In genomic region chr15:41417418-41417811, GRCh38 we compare ENCODE assay signal across 1 cellular context.
TF ChIP-seq lines count a peak whose summit lies in the region.

No MANE protein-coding gene starts in this region.

TF ChIP-seq in HepG2, 621 proteins besides CTCF, POLR2A, EP300 and RAD21 (continued from another document and continues in another):
- TF ChIP-seq GMEB2 (CRISPR knock-in tag; IDR thresholded peaks at IDR 0.05; ENCODE audit: low read depth) = no peak
- TF ChIP-seq HNF1A (IDR thresholded peaks at IDR 0.05; ENCODE audit: low read depth) = no peak
- TF ChIP-seq HNF1A (CRISPR knock-in tag; IDR thresholded peaks at IDR 0.05; ENCODE audit: borderline replicate concordance) = no peak
- peak; percentile 34; the same call in 1 of the 2 replicates for TF ChIP-seq ZNF446 (CRISPR knock-in tag; IDR thresholded peaks at IDR 0.05)
- TF ChIP-seq TARDBP (CRISPR knock-in tag; IDR thresholded peaks at IDR 0.05) = no peak
- no peak for TF ChIP-seq RBM22 (optimal IDR thresholded peaks at IDR 0.05; ENCODE audit: low read length)
- no peak for TF ChIP-seq MLX (CRISPR knock-in tag; IDR thresholded peaks at IDR 0.05)
- TF ChIP-seq UBTF (CRISPR knock-in tag; IDR thresholded peaks at IDR 0.05) = peak; percentile 76
- TF ChIP-seq TFE3 (CRISPR knock-in tag; IDR thresholded peaks at IDR 0.05) = no peak
- TF ChIP-seq KLF15 (CRISPR knock-in tag; IDR thresholded peaks at IDR 0.05; ENCODE audit: borderline replicate concordance) = 0 out of 2 replicates have a peak, but pooled peaks have one; percentile 36
- no peak for TF ChIP-seq ZNF75D (CRISPR knock-in tag; IDR thresholded peaks at IDR 0.05; ENCODE audit: borderline replicate concordance)
- no peak for TF ChIP-seq TCF7 (IDR thresholded peaks at IDR 0.05; ENCODE audit: low read depth)
- TF ChIP-seq KMT2B (CRISPR knock-in tag; IDR thresholded peaks at IDR 0.05) = peak; percentile 33; the same call in 1 of the 2 replicates
- 0 out of 2 replicates have a peak, but pooled peaks have one; percentile 5 for TF ChIP-seq ZNF768 (CRISPR knock-in tag; IDR thresholded peaks at IDR 0.05)
- 0 out of 2 replicates have a peak, but pooled peaks have one; percentile 30 for TF ChIP-seq ZBTB7A (CRISPR knock-in tag; IDR thresholded peaks at IDR 0.05)
- no peak for TF ChIP-seq SAFB2 (CRISPR knock-in tag; IDR thresholded peaks at IDR 0.05; ENCODE audit: borderline replicate concordance, low read depth)
- no peak for TF ChIP-seq ZNF546 (CRISPR knock-in tag; conservative IDR thresholded peaks at IDR 0.05)
- peak; percentile 44 for TF ChIP-seq TAF15 (IDR thresholded peaks at IDR 0.05; ENCODE audit: low read depth, low read length, poor library complexity, severe bottlenecking)
- TF ChIP-seq TOPORS (CRISPR knock-in tag; IDR thresholded peaks at IDR 0.05) = no peak
- no peak for TF ChIP-seq BRF2 (CRISPR knock-in tag; IDR thresholded peaks at IDR 0.05)
- no peak; the same call in 1 of the 2 replicates for TF ChIP-seq HIVEP1 (CRISPR knock-in tag; IDR thresholded peaks at IDR 0.05)
- no peak for TF ChIP-seq RNF2 (conservative IDR thresholded peaks at IDR 0.05; ENCODE audit: low read depth)
- no peak for TF ChIP-seq NCOA1 (CRISPR knock-in tag; IDR thresholded peaks at IDR 0.05)
- peak; percentile 33; the same call in 1 of the 2 replicates for TF ChIP-seq E2F1 (CRISPR knock-in tag; IDR thresholded peaks at IDR 0.05)
- TF ChIP-seq NKX3-1 (CRISPR knock-in tag; IDR thresholded peaks at IDR 0.05) = 0 out of 2 replicates have a peak, but pooled peaks have one; percentile 39
- 0 out of 2 replicates have a peak, but pooled peaks have one; percentile 35 for TF ChIP-seq ZNF280B (CRISPR knock-in tag; IDR thresholded peaks at IDR 0.05; ENCODE audit: borderline replicate concordance)
- 0 out of 2 replicates have a peak, but pooled peaks have one; percentile 40 for TF ChIP-seq ZSCAN31 (CRISPR knock-in tag; IDR thresholded peaks at IDR 0.05; ENCODE audit: low read depth)
- no peak for TF ChIP-seq ZNF432 (CRISPR knock-in tag; IDR thresholded peaks at IDR 0.05; ENCODE audit: borderline replicate concordance)
- no peak for TF ChIP-seq NR0B2 (CRISPR knock-in tag; IDR thresholded peaks at IDR 0.05)
- TF ChIP-seq ARID5B (CRISPR knock-in tag; IDR thresholded peaks at IDR 0.05) = peak; percentile 24; the same call in 1 of the 2 replicates
- TF ChIP-seq ZNF562 (CRISPR knock-in tag; IDR thresholded peaks at IDR 0.05; ENCODE audit: borderline replicate concordance) = no peak
- no peak for TF ChIP-seq ZSCAN25 (CRISPR knock-in tag; IDR thresholded peaks at IDR 0.05)
- no peak for TF ChIP-seq ZBTB26 (CRISPR knock-in tag; IDR thresholded peaks at IDR 0.05; ENCODE audit: borderline replicate concordance)
